Comparison of ENCODE assay signal across 29 cellular contexts in the genomic region with DNA sequence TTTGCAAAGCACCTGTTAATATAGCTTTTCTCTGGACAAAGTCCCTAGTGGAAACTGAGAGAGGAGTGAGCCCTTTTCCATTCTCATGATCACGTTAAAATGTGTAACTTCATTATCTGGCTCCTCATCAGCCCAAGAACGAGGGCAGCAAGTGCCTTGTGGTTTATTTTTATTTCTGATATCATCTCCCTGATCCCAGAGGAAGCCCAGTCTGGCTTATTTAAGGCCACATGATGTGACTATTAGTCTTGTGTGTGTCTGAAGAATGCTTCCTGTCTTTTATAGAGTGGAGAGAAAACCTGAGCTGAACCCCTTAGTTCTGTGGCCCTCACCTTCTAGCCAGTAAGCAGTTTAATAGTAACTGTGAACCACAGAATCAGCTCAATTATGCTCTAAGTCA.
"Had no signal": no experiment of that assay in that cellular context is flagged by ENCODE, and none has a peak within 500 bp of the region (broad histone marks: within the 10 kb centered on the region; RNA-seq: fewer than 3 reads in every experiment).

No MANE protein-coding gene starts in this region.

- H3K27ac ChIP-seq: ascending aorta, brain microvascular endothelial cell, esophagus muscularis mucosa, foreskin keratinocyte, gastroesophageal sphincter, heart right ventricle, hepatocyte had no signal

- H3K36me3 ChIP-seq: ascending aorta, brain microvascular endothelial cell, esophagus muscularis mucosa, gastroesophageal sphincter, heart right ventricle had no signal

- H3K9me3 ChIP-seq: ascending aorta, esophagus muscularis mucosa, gastroesophageal sphincter, heart right ventricle had no signal

- H3K4me1 ChIP-seq: ascending aorta, esophagus muscularis mucosa, foreskin keratinocyte, gastroesophageal sphincter, heart right ventricle had no signal

- DNase-seq: activated CD4-positive, alpha-beta T cell treated with anti-CD3 and anti-CD28 coated beads for 1 hour; activated CD4-positive, alpha-beta T cell treated with anti-CD3 and anti-CD28 coated beads for 4 hours; activated CD4-positive, alpha-beta T cell treated with anti-CD3 and anti-CD28 coated beads, Interleukin-2, amount 10 ng/mL, durations not matched to agents 7 days and 5 days; activated CD4-positive, alpha-beta T cell treated with anti-CD3 and anti-CD28 coated beads, Interleukin-2, amount 50 U/mL, for 48 hours; activated CD8-positive, alpha-beta memory T cell treated with anti-CD3 and anti-CD28 coated beads, Interleukin-2, amount 10 ng/mL, durations not matched to agents 7 days and 5 days; activated CD8-positive, alpha-beta memory T cell treated with anti-CD3 and anti-CD28 coated beads, Interleukin-2, amount 50 U/mL, for 48 hours; activated CD8-positive, alpha-beta T cell treated with anti-CD3 and anti-CD28 coated beads, Interleukin-2, amount 10 ng/mL, durations not matched to agents 7 days and 5 days; activated gamma-delta T cell; activated naive CD4-positive, alpha-beta T cell; activated naive CD4-positive, alpha-beta T cell treated with anti-CD3 and anti-CD28 coated beads, Interleukin-2, amount 10 ng/mL, durations not matched to agents 7 days and 5 days; activated naive CD8-positive, alpha-beta T cell treated with anti-CD3 and anti-CD28 coated beads, Interleukin-2, amount 10 ng/mL, durations not matched to agents 7 days and 5 days; activated T-cell treated with anti-CD3 and anti-CD28 coated beads for 4 hours; activated T-cell treated with anti-CD3 and anti-CD28 coated beads, Interleukin-2, amount 50 U/mL, for 24 hours; activated T-cell treated with anti-CD3 and anti-CD28 coated beads, Interleukin-2, amount 50 U/mL, for 72 hours; brain microvascular endothelial cell; cortex of kidney; dermis blood vessel endothelial cell; effector CD4-positive, alpha-beta T cell; effector memory CD8-positive, alpha-beta T cell; erythroblast; foreskin keratinocyte; heart right ventricle; T-helper 2 cell had no signal

- H3K27me3 ChIP-seq: ascending aorta, brain microvascular endothelial cell, esophagus muscularis mucosa, foreskin keratinocyte, gastroesophageal sphincter, hepatocyte had no signal

- ATAC-seq: activated CD8-positive, alpha-beta memory T cell treated with anti-CD3 and anti-CD28 coated beads, Interleukin-2, amount 10 ng/mL, durations not matched to agents 7 days and 5 days; activated CD8-positive, alpha-beta T cell treated with anti-CD3 and anti-CD28 coated beads, Interleukin-2, amount 10 ng/mL, durations not matched to agents 7 days and 5 days; activated naive CD4-positive, alpha-beta T cell treated with anti-CD3 and anti-CD28 coated beads, Interleukin-2, amount 50 U/mL, for 72 hours; activated T-cell treated with anti-CD3 and anti-CD28 coated beads, Interleukin-2, amount 50 U/mL, for 72 hours; effector memory CD8-positive, alpha-beta T cell; foreskin keratinocyte; gastroesophageal sphincter; heart right ventricle; WTC11 had no signal

- H3K4me3 ChIP-seq: ascending aorta, esophagus muscularis mucosa, gastroesophageal sphincter, heart right ventricle, hepatocyte had no signal
